1 cellular context compared by ENCODE assay signal in the genomic region with DNA sequence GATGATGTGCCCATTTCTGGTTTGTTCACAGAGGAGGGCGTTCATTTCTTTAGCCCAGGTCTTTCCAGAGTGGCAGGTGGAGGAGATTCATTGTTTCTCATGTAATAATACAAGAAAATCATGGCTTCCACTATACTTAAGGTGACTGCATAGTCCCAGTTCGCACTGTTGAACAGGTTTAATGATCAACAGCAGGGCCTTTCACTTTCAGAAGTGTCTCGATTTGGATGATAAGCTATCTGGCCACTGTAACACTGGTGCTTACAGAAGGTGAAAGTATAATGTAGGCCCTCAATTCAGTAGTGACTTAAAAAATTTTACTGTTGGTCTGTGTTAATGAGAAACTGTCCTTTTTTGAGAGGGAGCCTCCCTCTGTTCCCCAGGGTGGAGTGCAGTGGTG.
TF ChIP-seq lines count a peak whose summit lies in the region.

No MANE protein-coding gene starts in this region.

TF ChIP-seq in HCT116, 20 proteins besides CTCF, POLR2A, EP300 and RAD21 (continued from another document):
- TF ChIP-seq, protein P1, sequence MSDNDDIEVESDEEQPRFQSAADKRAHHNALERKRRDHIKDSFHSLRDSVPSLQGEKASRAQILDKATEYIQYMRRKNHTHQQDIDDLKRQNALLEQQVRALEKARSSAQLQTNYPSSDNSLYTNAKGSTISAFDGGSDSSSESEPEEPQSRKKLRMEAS (IDR thresholded peaks at IDR 0.05): no peak
- TF ChIP-seq, protein P2, sequence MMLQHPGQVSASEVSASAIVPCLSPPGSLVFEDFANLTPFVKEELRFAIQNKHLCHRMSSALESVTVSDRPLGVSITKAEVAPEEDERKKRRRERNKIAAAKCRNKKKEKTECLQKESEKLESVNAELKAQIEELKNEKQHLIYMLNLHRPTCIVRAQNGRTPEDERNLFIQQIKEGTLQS (IDR thresholded peaks at IDR 0.05): no peak
- TF ChIP-seq ZFX (IDR thresholded peaks at IDR 0.05) (no peak), FOSL1 (IDR thresholded peaks at IDR 0.05; ENCODE audit: low read depth) (no peak), EZH2phosphoT487 (IDR thresholded peaks at IDR 0.05; ENCODE audit: borderline replicate concordance) (no peak)
